Comparison of ENCODE assay signal across 1 cellular context in genomic region chr5:87404359-87404758, GRCh38.
TF ChIP-seq lines count a peak whose summit lies in the region.

No MANE protein-coding gene starts in this region.

TF ChIP-seq in IMR-90, 13 proteins besides CTCF, POLR2A, EP300 and RAD21 (continued from another document):
- TF ChIP-seq BHLHE40 (IDR thresholded peaks at IDR 0.05; ENCODE audit: low read depth, low read length) (no peak), USF2 (IDR thresholded peaks at IDR 0.05; ENCODE audit: low read depth, low read length) (no peak), MXI1 (IDR thresholded peaks at IDR 0.05; ENCODE audit: borderline replicate concordance, low read depth, low read length) (no peak), RCOR1 (IDR thresholded peaks at IDR 0.05; ENCODE audit: insufficient replicate concordance, low read length) (no peak), FOS (IDR thresholded peaks at IDR 0.05; ENCODE audit: low read depth, low read length) (no peak), RFX5 (IDR thresholded peaks at IDR 0.05; ENCODE audit: low read depth, low read length) (no peak), CHD1 (IDR thresholded peaks at IDR 0.05; ENCODE audit: low read depth, low read length) (no peak), SMC3 (IDR thresholded peaks at IDR 0.05; ENCODE audit: low read depth, low read length) (no peak)
